ENCODE assay signal across 9 cellular contexts in genomic region chr7:139777304-139777890, GRCh38. TPM values are rescaled to one million over a fixed set of nuclear protein-coding genes. Genes with fewer than 3 reads are reported as not detected.
A peak's percentile ranks its signal among the peaks of the same experiment; 100 is the strongest.
DNase-seq lines count a peak whose midpoint lies in the region; ATAC-seq, FAIRE-seq and TF ChIP-seq lines count a peak whose summit lies in the region.
"Had no signal": no experiment of that assay in that cellular context is flagged by ENCODE, and none has a peak within 500 bp of the region (broad histone marks: within the 10 kb centered on the region; RNA-seq: fewer than 3 reads in every experiment).

No MANE protein-coding gene starts in this region.

- no peak overlapping the region; the same call in 1 of the 2 replicates for H3K4me2 ChIP-seq in GM12878 (ENCODE audit: control insufficient read depth, insufficient read depth)

- H2AFZ ChIP-seq in GM12878 (ENCODE audit: control insufficient read depth, low read depth, low read length), result peak overlapping the region; percentile 57

- H3K27ac ChIP-seq in SK-N-MC (no peak overlapping the region), GM12878 (ENCODE audit: control insufficient read depth, insufficient read depth) (peak overlapping the region; percentile 64)

- no peak overlapping the region for H3K9ac ChIP-seq in SK-N-MC (ENCODE audit: insufficient read length)
- peak overlapping the region; percentile 92 for H3K9ac ChIP-seq in GM12878 (ENCODE audit: control insufficient read depth, insufficient read depth, low read length)

- no peaks in the 10 kb centered on the region for H4K20me1 ChIP-seq in GM12878 (ENCODE audit: control insufficient read depth, insufficient read depth)

- peaks cover 21% of the 10 kb centered on the region for H3K4me1 ChIP-seq in GM12878 (ENCODE audit: control insufficient read depth, insufficient read depth, low read length)

- TF ChIP-seq RAD21 in GM12878 (IDR thresholded peaks at IDR 0.05; ENCODE audit: insufficient read depth, low read depth, low read length), result no peak

- H3K36me3 ChIP-seq in SK-N-MC (ENCODE audit: insufficient read depth, low read length) (no peaks in the 10 kb centered on the region), GM12878 (ENCODE audit: control insufficient read depth in 2 of 2, insufficient read depth in 2 of 2, low read length in 1 of 2) (no peaks in the 10 kb centered on the region)

- no peaks in the 10 kb centered on the region for H3K9me3 ChIP-seq in SK-N-MC (ENCODE audit: low read depth, low read length)
- no peaks in the 10 kb centered on the region for H3K9me3 ChIP-seq in GM12878 (replicated peaks; ENCODE audit: control insufficient read depth, insufficient read depth, low read length)

- peaks cover 0 to 10% of the 10 kb centered on the region in 2 experiments; a peak in 2 of 4 replicates for H3K27me3 ChIP-seq in GM12878 (replicated peaks in 1 of 2; ENCODE audit: control insufficient read depth in 2 of 2, insufficient read depth in 2 of 2, low read length in 1 of 2)

- POLR2A ChIA-PET in GM12878 (lab: Charles Lee), result interaction anchor here (1.0 to 1.4 kb wide), 3 partner anchors 54 to 132 kb away, joined by 3 to 4 read pairs (median 4); no protein-coding TSS in a partner anchor

- DNase-seq in GM13977 (ENCODE audit: low spot score), result peak; percentile 77
- no peak for DNase-seq in SK-N-MC (ENCODE audit: low read depth, low spot score)
- no peak for DNase-seq in GM12878 (ENCODE audit: low read depth, low spot score)
- peak; percentile 59 for DNase-seq in iPS-NIHi7 (ENCODE audit: extremely low spot score)
- peak; percentile 56 for DNase-seq in stimulated activated CD4-positive, alpha-beta T cell treated with anti-CD3 and anti-CD28 coated beads, Interleukin-15, amount 100 ng/mL, for 24 hours
- DNase-seq in NCI-H2107 (lab: John Stamatoyannopoulos, UW), result no peak
- DNase-seq in AML-193 (lab: John Stamatoyannopoulos, UW), result no peak

- BruUV-seq in GM12878 (replicated peaks; lab: Mats Ljungman, UMichigan), result no TSS peak

- FAIRE-seq in GM12878 (lab: Jason Lieb, UNC), result no peak
- FAIRE-seq: colon had no signal

- no CpG with 5 or more reads among the region's 88 CpGs for WGBS in GM12878 (ENCODE audit: insufficient coverage, insufficient replicate concordance, low lambda C conversion rate, missing lambda C conversion rate)

- TF ChIP-seq POLR2A in GM12878 (IDR thresholded peaks at IDR 0.05; ENCODE audit: low read depth, low read length), result peak; percentile 13; the same call in 1 of the 2 replicates

- in situ Hi-C loops in GM13977 (cut with MboI; ENCODE audit: low pct_unique_long_range_greater_than_20kb, low sequenced_read_pairs, unreplicated experiment), result no loop called here
- in situ Hi-C loops in GM12878 (cut with MboI), result no loop called here

- intact Hi-C loops in GM12878 (cut with micrococcal nuclease; ENCODE audit: unreplicated experiment), result no loop called here

- peak; percentile 2 for ATAC-seq in HG02840 (IDR thresholded peaks at IDR 0.05; ENCODE audit: low FRiP score, unreplicated experiment)
- ATAC-seq in GM12878, result no peak

- SMC1A ChIA-PET in GM12878 (lab: Charles Lee; ENCODE audit: uncharacterized antibody, unreplicated experiment), result interaction anchor here (0.7 kb wide), 1 partner anchor 104 kb away, joined by 3 read pairs; no protein-coding TSS in a partner anchor

- TF ChIP-seq CTCF in GM13977 (IDR thresholded peaks at IDR 0.05; ENCODE audit: extremely low read depth, insufficient read depth, missing control alignments), result no peak
- TF ChIP-seq CTCF in GM12878 (IDR thresholded peaks at IDR 0.05 in 2 of 3, conservative IDR thresholded peaks at IDR 0.05 in 1 of 3; ENCODE audit: control insufficient read depth in 2 of 3, extremely low read depth in 1 of 3, insufficient read depth in 1 of 3, low read depth in 3 of 3, low read length in 3 of 3), result no peak

- CTCF ChIA-PET in GM12878 (lab: Yijun Ruan, JAX), result interaction anchor here (1.3 to 1.5 kb wide), 2 partner anchors 132 to 225 kb away, joined by 4 to 7 read pairs; no protein-coding TSS in a partner anchor

- H3K79me2 ChIP-seq in GM12878 (ENCODE audit: control insufficient read depth, insufficient read depth, low read length), result peaks cover 42% of the 10 kb centered on the region

- peak overlapping the region; percentile 75 for H3K4me3 ChIP-seq in SK-N-MC
- peak overlapping the region; percentile 99 for H3K4me3 ChIP-seq in GM12878

- RAD21 ChIA-PET in GM12878 (lab: Charles Lee; ENCODE audit: unreplicated experiment), result interaction anchor here (0.7 to 3.8 kb wide), 5 partner anchors 31 to 140 kb away, joined by 3 to 18 read pairs (median 3); no protein-coding TSS in a partner anchor

- no peak for TF ChIP-seq EP300 in GM12878 (IDR thresholded peaks at IDR 0.05; ENCODE audit: borderline replicate concordance in 1 of 2, control insufficient read depth in 1 of 2, low read depth in 2 of 2, low read length in 2 of 2)

TF ChIP-seq in GM12878, 131 proteins besides CTCF, POLR2A, EP300 and RAD21:
- TF ChIP-seq TAF1 (IDR thresholded peaks at IDR 0.05; ENCODE audit: borderline replicate concordance, low read depth, low read length), result no peak
- peak; percentile 56; the same call in 1 of the 2 replicates for TF ChIP-seq BACH1 (IDR thresholded peaks at IDR 0.05; ENCODE audit: borderline replicate concordance)
- TF ChIP-seq YY1 (IDR thresholded peaks at IDR 0.05; ENCODE audit: low read depth, low read length), result peak; percentile 83
TF ChIP-seq in GM12878: peak in this region for 2.

RNA-seq across cellular contexts. Expression of gene HIPK2, which starts 0.4 kb away (rescaled TPM):
- 89.2 and 94.9 TPM in 2 replicates for total RNA-seq in GM12878 (2013; cell fraction: nucleolus; rRNA removed)
- total RNA-seq in GM12878 (2014; rRNA removed) (8.5 and 9.4 TPM in 2 replicates), GM12878 (2014; rRNA removed; fragmentation: Illumina TruSeq; extraction: Trizol) (8.8 and 9.0 TPM in 2 replicates), GM12878 (2021) (36.5 and 39.0 TPM in 2 replicates)
- 15.1 TPM for polyA plus RNA-seq in GM12878 (2011; ENCODE audit: low read depth)
- polyA plus RNA-seq in GM12878 (2011; rRNA removed) (7.1 and 11.2 TPM in 2 replicates), GM12878 (2014; fragmentation: Illumina TruSeq; extraction: Trizol) (15.9 and 17.3 TPM in 2 replicates), GM12878 (2014; fragmentation: Nextera tagmentation; extraction: Ambion mirVana) (1 to 10 TPM; 1.7 to 3.3 TPM), GM12878 (2014; rRNA removed) (11.3 and 14.2 TPM in 2 replicates), GM12878 (2016; fragmentation: Nextera tagmentation; extraction: Ambion mirVana) (1 to 10 TPM; 9.1 to 9.3 TPM)
- 9.9 and 12.4 TPM in 2 replicates for polyA plus RNA-seq in GM12878 (2011; cell fraction: cytosol; rRNA removed)
- polyA plus RNA-seq in GM12878 (2011; cell fraction: nucleus; rRNA removed), result 21.7 and 25.1 TPM in 2 replicates
- 16.0 and 23.3 TPM in 2 replicates for polyA plus RNA-seq in GM12878 (2012)
- polyA minus RNA-seq in GM12878 (2011; rRNA and poly(A)+ RNA removed), result 38.7 and 52.6 TPM in 2 replicates
- polyA minus RNA-seq in GM12878 (2011; cell fraction: cytosol; rRNA and poly(A)+ RNA removed), result 19.0 and 20.1 TPM in 2 replicates
- polyA minus RNA-seq in GM12878 (2011; cell fraction: nucleus; rRNA and poly(A)+ RNA removed), result 16.2 and 32.7 TPM in 2 replicates

RNA-seq across cellular contexts. Expression of gene TBXAS1, which starts 51.7 kb away (rescaled TPM):
- total RNA-seq in GM12878 (2013; cell fraction: nucleolus; rRNA removed), result 57.2 and 58.6 TPM in 2 replicates
- 32.5 and 32.7 TPM in 2 replicates for total RNA-seq in GM12878 (2014; rRNA removed)
- total RNA-seq in GM12878 (2014; rRNA removed; fragmentation: Illumina TruSeq; extraction: Trizol), result 20.0 and 20.4 TPM in 2 replicates
- 20.0 and 20.7 TPM in 2 replicates for total RNA-seq in GM12878 (2021)
- 12.6 TPM for polyA plus RNA-seq in GM12878 (2011; ENCODE audit: low read depth)
- 1.4 and 1.5 TPM in 2 replicates for polyA plus RNA-seq in GM12878 (2011; rRNA removed)
- polyA plus RNA-seq in GM12878 (2011; cell fraction: cytosol; rRNA removed), result 0.69 and 1.4 TPM in 2 replicates
- 1.6 and 1.8 TPM in 2 replicates for polyA plus RNA-seq in GM12878 (2011; cell fraction: nucleus; rRNA removed)
- polyA plus RNA-seq in GM12878 (2012), result 12.1 and 20.6 TPM in 2 replicates
- 22.8 and 35.4 TPM in 2 replicates for polyA plus RNA-seq in GM12878 (2014; fragmentation: Illumina TruSeq; extraction: Trizol)
- polyA plus RNA-seq in GM12878 (2014; fragmentation: Nextera tagmentation; extraction: Ambion mirVana), result 1 to 10 TPM; 6.8 to 8.3 TPM
- 21.6 and 22.0 TPM in 2 replicates for polyA plus RNA-seq in GM12878 (2014; rRNA removed)
- 10 to 100 TPM; 12.0 to 12.2 TPM for polyA plus RNA-seq in GM12878 (2016; fragmentation: Nextera tagmentation; extraction: Ambion mirVana)
- polyA minus RNA-seq in GM12878 (2011; rRNA and poly(A)+ RNA removed), result 0.62 TPM in 1 of 2 replicates, not detected in the other
- polyA minus RNA-seq in GM12878 (2011; cell fraction: cytosol; rRNA and poly(A)+ RNA removed), result not detected in 2 replicates
- polyA minus RNA-seq in GM12878 (2011; cell fraction: nucleus; rRNA and poly(A)+ RNA removed), result 0.24 TPM in 1 of 2 replicates, not detected in the other

Comparison
In these comparisons a context has a peak if more than half of its experiments do, and no peak if none do; other contexts are left out.
1. DNase-seq: peak in GM13977 (single experiment), iPS-NIHi7 (single experiment) and stimulated activated CD4-positive, alpha-beta T cell treated with anti-CD3 and anti-CD28 coated beads, Interleukin-15, amount 100 ng/mL, for 24 hours (single experiment); none in SK-N-MC (single experiment), GM12878 (single experiment), NCI-H2107 (single experiment) and AML-193 (0 of 2).